In the genomic region with DNA sequence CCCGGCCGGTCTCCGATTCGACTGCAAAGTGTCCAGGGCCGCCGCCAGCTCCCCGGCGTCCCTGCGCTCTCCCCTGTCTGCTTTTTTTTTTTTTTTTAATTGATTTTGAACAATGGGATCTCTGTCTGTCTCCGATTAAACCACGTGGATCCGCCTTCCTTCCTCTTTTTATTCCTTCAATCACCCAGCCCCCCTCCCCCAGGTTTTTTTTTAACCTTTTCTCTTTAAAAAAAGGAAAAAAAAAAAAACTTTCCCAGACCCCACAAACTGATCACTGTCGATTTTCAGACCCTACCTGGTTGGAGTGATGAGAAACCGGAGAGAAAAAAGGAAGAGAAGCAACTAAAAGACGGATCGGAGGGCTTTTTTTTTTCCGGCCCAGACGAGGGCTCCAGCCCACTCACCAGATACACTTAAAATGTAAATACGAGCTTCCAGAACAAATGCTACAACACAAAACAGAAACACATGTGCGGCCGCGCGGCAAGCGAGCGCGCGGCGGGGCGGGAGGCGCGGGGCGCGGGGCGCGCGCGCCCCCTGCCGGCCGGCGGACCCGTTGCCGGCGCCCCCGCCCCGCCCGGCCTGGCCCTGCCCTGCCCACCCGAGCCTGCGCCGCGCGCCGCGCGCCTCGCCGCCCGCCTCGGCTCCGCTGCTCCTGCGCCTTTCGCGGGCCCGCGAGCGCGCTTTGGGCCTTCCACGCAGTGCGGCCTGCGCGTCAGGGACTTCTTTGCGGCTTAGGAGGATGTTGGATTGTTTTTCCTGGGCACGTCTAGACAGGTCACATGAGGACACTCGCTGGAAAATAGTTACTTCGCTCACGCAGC, we compare ENCODE assay signal across 1 cellular context.
TF ChIP-seq lines count a peak whose summit lies in the region.

RCC2 (minus strand) TSS at position 428 of the 824 bp plus-strand sequence. CDS start 1,163 bp downstream, outside the sequence.

TF ChIP-seq in HepG2, 621 proteins besides CTCF, POLR2A, EP300 and RAD21 (continued from another document and continues in another):
- TF ChIP-seq MED1 (CRISPR knock-in tag; IDR thresholded peaks at IDR 0.05) = no peak
- TF ChIP-seq RBAK (CRISPR knock-in tag; IDR thresholded peaks at IDR 0.05) = no peak
- no peak for TF ChIP-seq ZBTB42 (CRISPR knock-in tag; IDR thresholded peaks at IDR 0.05)
- peak; percentile 10; the same call in 1 of the 2 replicates for TF ChIP-seq ELF3 (CRISPR knock-in tag; IDR thresholded peaks at IDR 0.05)
- no peak for TF ChIP-seq ZNF709 (CRISPR knock-in tag; IDR thresholded peaks at IDR 0.05)
- 0 out of 2 replicates have a peak, but pooled peaks have one; percentile 54 for TF ChIP-seq SAP130 (CRISPR knock-in tag; IDR thresholded peaks at IDR 0.05; ENCODE audit: low read depth)
- TF ChIP-seq ZFP41 (CRISPR knock-in tag; IDR thresholded peaks at IDR 0.05; ENCODE audit: borderline replicate concordance) = no peak
- TF ChIP-seq, protein P1, sequence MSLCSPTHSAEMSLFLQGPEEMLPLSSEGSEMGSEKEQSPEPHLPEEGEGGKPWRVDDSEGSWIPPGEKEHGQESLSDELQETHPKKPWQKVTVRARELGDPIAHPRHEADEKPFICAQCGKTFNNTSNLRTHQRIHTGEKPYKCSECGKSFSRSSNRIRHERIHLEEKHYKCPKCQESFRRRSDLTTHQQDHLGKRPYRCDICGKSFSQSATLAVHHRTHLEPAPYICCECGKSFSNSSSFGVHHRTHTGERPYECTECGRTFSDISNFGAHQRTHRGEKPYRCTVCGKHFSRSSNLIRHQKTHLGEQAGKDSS (CRISPR knock-in tag; IDR thresholded peaks at IDR 0.05; ENCODE audit: borderline replicate concordance, low read depth) = no peak
- no peak for TF ChIP-seq SP140L (CRISPR knock-in tag; IDR thresholded peaks at IDR 0.05; ENCODE audit: borderline replicate concordance)
- TF ChIP-seq, protein P2, sequence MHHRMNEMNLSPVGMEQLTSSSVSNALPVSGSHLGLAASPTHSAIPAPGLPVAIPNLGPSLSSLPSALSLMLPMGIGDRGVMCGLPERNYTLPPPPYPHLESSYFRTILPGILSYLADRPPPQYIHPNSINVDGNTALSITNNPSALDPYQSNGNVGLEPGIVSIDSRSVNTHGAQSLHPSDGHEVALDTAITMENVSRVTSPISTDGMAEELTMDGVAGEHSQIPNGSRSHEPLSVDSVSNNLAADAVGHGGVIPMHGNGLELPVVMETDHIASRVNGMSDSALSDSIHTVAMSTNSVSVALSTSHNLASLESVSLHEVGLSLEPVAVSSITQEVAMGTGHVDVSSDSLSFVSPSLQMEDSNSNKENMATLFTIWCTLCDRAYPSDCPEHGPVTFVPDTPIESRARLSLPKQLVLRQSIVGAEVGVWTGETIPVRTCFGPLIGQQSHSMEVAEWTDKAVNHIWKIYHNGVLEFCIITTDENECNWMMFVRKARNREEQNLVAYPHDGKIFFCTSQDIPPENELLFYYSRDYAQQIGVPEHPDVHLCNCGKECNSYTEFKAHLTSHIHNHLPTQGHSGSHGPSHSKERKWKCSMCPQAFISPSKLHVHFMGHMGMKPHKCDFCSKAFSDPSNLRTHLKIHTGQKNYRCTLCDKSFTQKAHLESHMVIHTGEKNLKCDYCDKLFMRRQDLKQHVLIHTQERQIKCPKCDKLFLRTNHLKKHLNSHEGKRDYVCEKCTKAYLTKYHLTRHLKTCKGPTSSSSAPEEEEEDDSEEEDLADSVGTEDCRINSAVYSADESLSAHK (CRISPR knock-in tag; IDR thresholded peaks at IDR 0.05; ENCODE audit: borderline replicate concordance) = no peak
- no peak for TF ChIP-seq ZNF225 (CRISPR knock-in tag; IDR thresholded peaks at IDR 0.05)
- TF ChIP-seq ZNF761 (CRISPR knock-in tag; conservative IDR thresholded peaks at IDR 0.05) = no peak
- TF ChIP-seq NR1H2 (CRISPR knock-in tag; IDR thresholded peaks at IDR 0.05; ENCODE audit: borderline replicate concordance, low read depth) = no peak
- peak; percentile 16; the same call in 1 of the 2 replicates for TF ChIP-seq ZNF281 (CRISPR knock-in tag; IDR thresholded peaks at IDR 0.05; ENCODE audit: borderline replicate concordance)
- TF ChIP-seq, protein P3, sequence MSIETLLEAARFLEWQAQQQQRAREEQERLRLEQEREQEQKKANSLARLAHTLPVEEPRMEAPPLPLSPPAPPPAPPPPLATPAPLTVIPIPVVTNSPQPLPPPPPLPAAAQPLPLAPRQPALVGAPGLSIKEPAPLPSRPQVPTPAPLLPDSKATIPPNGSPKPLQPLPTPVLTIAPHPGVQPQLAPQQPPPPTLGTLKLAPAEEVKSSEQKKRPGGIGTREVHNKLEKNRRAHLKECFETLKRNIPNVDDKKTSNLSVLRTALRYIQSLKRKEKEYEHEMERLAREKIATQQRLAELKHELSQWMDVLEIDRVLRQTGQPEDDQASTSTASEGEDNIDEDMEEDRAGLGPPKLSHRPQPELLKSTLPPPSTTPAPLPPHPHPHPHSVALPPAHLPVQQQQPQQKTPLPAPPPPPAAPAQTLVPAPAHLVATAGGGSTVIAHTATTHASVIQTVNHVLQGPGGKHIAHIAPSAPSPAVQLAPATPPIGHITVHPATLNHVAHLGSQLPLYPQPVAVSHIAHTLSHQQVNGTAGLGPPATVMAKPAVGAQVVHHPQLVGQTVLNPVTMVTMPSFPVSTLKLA (IDR thresholded peaks at IDR 0.05) = peak; percentile 34; the same call in 1 of the 2 replicates
- TF ChIP-seq ZFY (CRISPR knock-in tag; IDR thresholded peaks at IDR 0.05) = peak; percentile 52
- TF ChIP-seq ZSCAN21 (CRISPR knock-in tag; IDR thresholded peaks at IDR 0.05; ENCODE audit: borderline replicate concordance) = no peak
- no peak for TF ChIP-seq EHMT2 (IDR thresholded peaks at IDR 0.05; ENCODE audit: borderline replicate concordance, low read depth, low read length)
- no peak for TF ChIP-seq MIER2 (CRISPR knock-in tag; IDR thresholded peaks at IDR 0.05)
- TF ChIP-seq AHR (CRISPR knock-in tag; IDR thresholded peaks at IDR 0.05) = no peak
- TF ChIP-seq FOXK2 (IDR thresholded peaks at IDR 0.05) = peak; percentile 52
- TF ChIP-seq USF2 (IDR thresholded peaks at IDR 0.05; ENCODE audit: low read depth, low read length) = no peak
- no peak for TF ChIP-seq USF2 (CRISPR knock-in tag; IDR thresholded peaks at IDR 0.05; ENCODE audit: borderline replicate concordance)
- TF ChIP-seq RXRA (CRISPR knock-in tag; IDR thresholded peaks at IDR 0.05) = peak; percentile 65
- TF ChIP-seq GFI1 (CRISPR knock-in tag; IDR thresholded peaks at IDR 0.05; ENCODE audit: borderline replicate concordance) = no peak
- TF ChIP-seq KIAA2018 (CRISPR knock-in tag; IDR thresholded peaks at IDR 0.05; ENCODE audit: borderline replicate concordance) = no peak
- no peak for TF ChIP-seq DMAP1 (CRISPR knock-in tag; IDR thresholded peaks at IDR 0.05)
- TF ChIP-seq ZNF687 (CRISPR knock-in tag; IDR thresholded peaks at IDR 0.05) = peak; percentile 55
- peak; percentile 55 for TF ChIP-seq ASH2L (IDR thresholded peaks at IDR 0.05; ENCODE audit: insufficient read length, low read depth, low read length)
